ENCODE assay signal across 25 cellular contexts in the genomic region with DNA sequence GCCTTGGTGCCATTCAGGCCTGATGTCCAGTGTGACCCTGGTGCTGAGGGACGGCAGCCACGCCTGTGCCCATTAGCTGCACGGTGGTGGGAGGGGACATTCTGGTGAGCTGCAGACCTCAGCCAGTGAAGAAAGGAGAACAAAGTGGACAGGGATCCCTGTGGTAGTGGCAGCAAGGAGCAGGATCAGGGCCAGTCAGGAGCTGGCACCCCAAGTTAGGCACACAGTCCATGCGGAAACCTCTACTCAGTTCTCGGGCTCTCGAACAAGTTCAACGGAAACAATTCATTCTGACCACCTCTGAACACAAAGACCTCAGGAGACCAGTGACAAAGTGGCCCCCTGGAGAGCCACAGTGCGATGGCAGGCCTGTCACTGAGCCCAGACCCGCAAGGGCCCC.
"Had no signal": no experiment of that assay in that cellular context is flagged by ENCODE, and none has a peak within 500 bp of the region (broad histone marks: within the 10 kb centered on the region; RNA-seq: fewer than 3 reads in every experiment).

No MANE protein-coding gene starts in this region.

- H3K36me3 ChIP-seq: breast epithelium had no signal

- H2AFZ ChIP-seq: hepatocyte had no signal

- H3K9me3 ChIP-seq: breast epithelium, suprapubic skin, tibial artery had no signal

- H3K4me1 Mint-ChIP-seq: activated naive CD4-positive, alpha-beta T cell treated with anti-CD3 and anti-CD28 coated beads, Interleukin-2, amount 50 U/mL, for 24 hours; nephron had no signal

- H3K9me3 Mint-ChIP-seq: activated naive CD4-positive, alpha-beta T cell treated with anti-CD3 and anti-CD28 coated beads, Interleukin-2, amount 50 U/mL, for 24 hours; nephron had no signal

- H3K4me3 ChIP-seq: breast epithelium, hepatocyte, skin epidermis, suprapubic skin, tibial artery had no signal

- H3K27me3 ChIP-seq: breast epithelium, hepatocyte, suprapubic skin, tibial artery had no signal

- H3K27ac ChIP-seq: breast epithelium, hepatocyte, skin epidermis, suprapubic skin, tibial artery had no signal

- H3K79me2 ChIP-seq: hepatocyte had no signal

- H3K4me2 ChIP-seq: hepatocyte had no signal

- H3K27me3 Mint-ChIP-seq: activated naive CD4-positive, alpha-beta T cell treated with anti-CD3 and anti-CD28 coated beads, Interleukin-2, amount 50 U/mL, for 24 hours; progenitor cell of endocrine pancreas had no signal

- H3K4me3 Mint-ChIP-seq: activated naive CD4-positive, alpha-beta T cell treated with anti-CD3 and anti-CD28 coated beads, Interleukin-2, amount 50 U/mL, for 24 hours; nephron had no signal

- DNase-seq: activated CD4-positive, alpha-beta T cell treated with anti-CD3 and anti-CD28 coated beads for 4 hours; activated CD4-positive, alpha-beta T cell treated with anti-CD3 and anti-CD28 coated beads, Interleukin-2, amount 50 U/mL, for 4 hours; activated CD4-positive, CD25-positive, alpha-beta regulatory T cell; activated gamma-delta T cell treated with Interleukin-2 at 50 U/mL for 16 hours; activated T-cell treated with anti-CD3 and anti-CD28 coated beads for 4 hours; central memory CD4-positive, alpha-beta T cell; dermis blood vessel endothelial cell; effector CD4-positive, alpha-beta T cell; glutamatergic neuron; left cardiac atrium; mammary epithelial cell; stimulated activated CD4-positive, alpha-beta T cell treated with anti-CD3 and anti-CD28 coated beads, Interleukin-4, amount 100 ng/mL, for 24 hours; stimulated activated naive CD4-positive, alpha-beta T cell; T-helper 1 cell; tibial artery had no signal

- ATAC-seq: sciatic nerve had no signal

- FAIRE-seq: frontal cortex, keratinocyte had no signal

- H3K4me1 ChIP-seq: breast epithelium, suprapubic skin, tibial artery had no signal

- H3K27ac Mint-ChIP-seq: activated naive CD4-positive, alpha-beta T cell treated with anti-CD3 and anti-CD28 coated beads, Interleukin-2, amount 50 U/mL, for 24 hours; nephron; progenitor cell of endocrine pancreas had no signal
